1 cellular context compared by ENCODE assay signal in genomic region chr16:68113059-68113757, GRCh38.
TF ChIP-seq lines count a peak whose summit lies in the region.

No MANE protein-coding gene starts in this region.

TF ChIP-seq in HepG2, 621 proteins besides CTCF, POLR2A, EP300 and RAD21 (continued from another document and continues in another):
- no peak for TF ChIP-seq CSRNP2 (CRISPR knock-in tag; conservative IDR thresholded peaks at IDR 0.05; ENCODE audit: low read depth)
- TF ChIP-seq KDM5B (CRISPR knock-in tag; IDR thresholded peaks at IDR 0.05; ENCODE audit: borderline replicate concordance), result no peak
- peak; percentile 88 for TF ChIP-seq MED1 (CRISPR knock-in tag; IDR thresholded peaks at IDR 0.05)
- TF ChIP-seq, protein P1, sequence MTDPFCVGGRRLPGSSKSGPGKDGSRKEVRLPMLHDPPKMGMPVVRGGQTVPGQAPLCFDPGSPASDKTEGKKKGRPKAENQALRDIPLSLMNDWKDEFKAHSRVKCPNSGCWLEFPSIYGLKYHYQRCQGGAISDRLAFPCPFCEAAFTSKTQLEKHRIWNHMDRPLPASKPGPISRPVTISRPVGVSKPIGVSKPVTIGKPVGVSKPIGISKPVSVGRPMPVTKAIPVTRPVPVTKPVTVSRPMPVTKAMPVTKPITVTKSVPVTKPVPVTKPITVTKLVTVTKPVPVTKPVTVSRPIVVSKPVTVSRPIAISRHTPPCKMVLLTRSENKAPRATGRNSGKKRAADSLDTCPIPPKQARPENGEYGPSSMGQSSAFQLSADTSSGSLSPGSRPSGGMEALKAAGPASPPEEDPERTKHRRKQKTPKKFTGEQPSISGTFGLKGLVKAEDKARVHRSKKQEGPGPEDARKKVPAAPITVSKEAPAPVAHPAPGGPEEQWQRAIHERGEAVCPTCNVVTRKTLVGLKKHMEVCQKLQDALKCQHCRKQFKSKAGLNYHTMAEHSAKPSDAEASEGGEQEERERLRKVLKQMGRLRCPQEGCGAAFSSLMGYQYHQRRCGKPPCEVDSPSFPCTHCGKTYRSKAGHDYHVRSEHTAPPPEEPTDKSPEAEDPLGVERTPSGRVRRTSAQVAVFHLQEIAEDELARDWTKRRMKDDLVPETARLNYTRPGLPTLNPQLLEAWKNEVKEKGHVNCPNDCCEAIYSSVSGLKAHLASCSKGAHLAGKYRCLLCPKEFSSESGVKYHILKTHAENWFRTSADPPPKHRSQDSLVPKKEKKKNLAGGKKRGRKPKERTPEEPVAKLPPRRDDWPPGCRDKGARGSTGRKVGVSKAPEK (CRISPR knock-in tag; IDR thresholded peaks at IDR 0.05; ENCODE audit: borderline replicate concordance), result no peak
- no peak for TF ChIP-seq MXD3 (CRISPR knock-in tag; IDR thresholded peaks at IDR 0.05)
- peak; percentile 55; the same call in 1 of the 2 replicates for TF ChIP-seq ZBTB7A (CRISPR knock-in tag; IDR thresholded peaks at IDR 0.05)
- TF ChIP-seq ZNF615 (CRISPR knock-in tag; IDR thresholded peaks at IDR 0.05; ENCODE audit: borderline replicate concordance), result 0 out of 2 replicates have a peak, but pooled peaks have one; percentile 52
- TF ChIP-seq CHCHD3 (CRISPR knock-in tag; IDR thresholded peaks at IDR 0.05), result no peak
- TF ChIP-seq ZNF12 (CRISPR knock-in tag; IDR thresholded peaks at IDR 0.05), result peak; percentile 72; the same call in 1 of the 2 replicates
- peak; percentile 21; the same call in 1 of the 2 replicates for TF ChIP-seq HINFP (CRISPR knock-in tag; IDR thresholded peaks at IDR 0.05; ENCODE audit: low read depth)
- TF ChIP-seq REXO4 (CRISPR knock-in tag; IDR thresholded peaks at IDR 0.05; ENCODE audit: borderline replicate concordance), result no peak
- TF ChIP-seq HNRNPUL1 (IDR thresholded peaks at IDR 0.05; ENCODE audit: low read depth, low read length), result no peak
- 0 out of 2 replicates have a peak, but pooled peaks have one; percentile 31 for TF ChIP-seq ZKSCAN8 (CRISPR knock-in tag; IDR thresholded peaks at IDR 0.05; ENCODE audit: borderline replicate concordance)
- TF ChIP-seq ZFP37 (CRISPR knock-in tag; IDR thresholded peaks at IDR 0.05; ENCODE audit: borderline replicate concordance), result no peak
- no peak for TF ChIP-seq ZFP90 (CRISPR knock-in tag; IDR thresholded peaks at IDR 0.05; ENCODE audit: borderline replicate concordance)
- no peak for TF ChIP-seq ATM (IDR thresholded peaks at IDR 0.05; ENCODE audit: borderline replicate concordance)
- TF ChIP-seq, protein P2, sequence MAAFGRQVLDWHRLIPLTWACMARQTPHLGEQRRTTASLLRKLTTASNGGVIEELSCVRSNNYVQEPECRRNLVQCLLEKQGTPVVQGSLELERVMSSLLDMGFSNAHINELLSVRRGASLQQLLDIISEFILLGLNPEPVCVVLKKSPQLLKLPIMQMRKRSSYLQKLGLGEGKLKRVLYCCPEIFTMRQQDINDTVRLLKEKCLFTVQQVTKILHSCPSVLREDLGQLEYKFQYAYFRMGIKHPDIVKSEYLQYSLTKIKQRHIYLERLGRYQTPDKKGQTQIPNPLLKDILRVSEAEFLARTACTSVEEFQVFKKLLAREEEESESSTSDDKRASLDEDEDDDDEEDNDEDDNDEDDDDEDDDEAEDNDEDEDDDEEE (CRISPR knock-in tag; IDR thresholded peaks at IDR 0.05), result no peak
- no peak for TF ChIP-seq NPAS2 (CRISPR knock-in tag; IDR thresholded peaks at IDR 0.05; ENCODE audit: borderline replicate concordance)
- peak; percentile 76 for TF ChIP-seq GATAD1 (CRISPR knock-in tag; IDR thresholded peaks at IDR 0.05)
- no peak for TF ChIP-seq SP1 (IDR thresholded peaks at IDR 0.05)
- TF ChIP-seq SP1 (CRISPR knock-in tag; IDR thresholded peaks at IDR 0.05), result no peak
- TF ChIP-seq ZNF547 (CRISPR knock-in tag; IDR thresholded peaks at IDR 0.05), result no peak
- TF ChIP-seq BHLHE40 (IDR thresholded peaks at IDR 0.05; ENCODE audit: low read length), result 0 out of 2 replicates have a peak, but pooled peaks have one; percentile 7
- peak; percentile 97 for TF ChIP-seq SMAD3 (CRISPR knock-in tag; IDR thresholded peaks at IDR 0.05)
- peak; percentile 81; the same call in 1 of the 2 replicates for TF ChIP-seq LCORL (IDR thresholded peaks at IDR 0.05)
- TF ChIP-seq LCORL (CRISPR knock-in tag; IDR thresholded peaks at IDR 0.05), result peak; percentile 76
- TF ChIP-seq NR2C2 (CRISPR knock-in tag; IDR thresholded peaks at IDR 0.05; ENCODE audit: borderline replicate concordance), result peak; percentile 48; the same call in 1 of the 2 replicates
- no peak for TF ChIP-seq EZH2 (conservative IDR thresholded peaks at IDR 0.05; ENCODE audit: low read depth, low read length)
- TF ChIP-seq REL (CRISPR knock-in tag; conservative IDR thresholded peaks at IDR 0.05), result no peak
- TF ChIP-seq, protein P3, sequence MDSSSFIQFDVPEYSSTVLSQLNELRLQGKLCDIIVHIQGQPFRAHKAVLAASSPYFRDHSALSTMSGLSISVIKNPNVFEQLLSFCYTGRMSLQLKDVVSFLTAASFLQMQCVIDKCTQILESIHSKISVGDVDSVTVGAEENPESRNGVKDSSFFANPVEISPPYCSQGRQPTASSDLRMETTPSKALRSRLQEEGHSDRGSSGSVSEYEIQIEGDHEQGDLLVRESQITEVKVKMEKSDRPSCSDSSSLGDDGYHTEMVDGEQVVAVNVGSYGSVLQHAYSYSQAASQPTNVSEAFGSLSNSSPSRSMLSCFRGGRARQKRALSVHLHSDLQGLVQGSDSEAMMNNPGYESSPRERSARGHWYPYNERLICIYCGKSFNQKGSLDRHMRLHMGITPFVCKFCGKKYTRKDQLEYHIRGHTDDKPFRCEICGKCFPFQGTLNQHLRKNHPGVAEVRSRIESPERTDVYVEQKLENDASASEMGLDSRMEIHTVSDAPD (CRISPR knock-in tag; IDR thresholded peaks at IDR 0.05), result no peak; the same call in 1 of the 2 replicates
- no peak for TF ChIP-seq ETV6 (CRISPR knock-in tag; conservative IDR thresholded peaks at IDR 0.05)
- no peak for TF ChIP-seq ZNF75D (CRISPR knock-in tag; IDR thresholded peaks at IDR 0.05; ENCODE audit: borderline replicate concordance)
- TF ChIP-seq, protein P4, sequence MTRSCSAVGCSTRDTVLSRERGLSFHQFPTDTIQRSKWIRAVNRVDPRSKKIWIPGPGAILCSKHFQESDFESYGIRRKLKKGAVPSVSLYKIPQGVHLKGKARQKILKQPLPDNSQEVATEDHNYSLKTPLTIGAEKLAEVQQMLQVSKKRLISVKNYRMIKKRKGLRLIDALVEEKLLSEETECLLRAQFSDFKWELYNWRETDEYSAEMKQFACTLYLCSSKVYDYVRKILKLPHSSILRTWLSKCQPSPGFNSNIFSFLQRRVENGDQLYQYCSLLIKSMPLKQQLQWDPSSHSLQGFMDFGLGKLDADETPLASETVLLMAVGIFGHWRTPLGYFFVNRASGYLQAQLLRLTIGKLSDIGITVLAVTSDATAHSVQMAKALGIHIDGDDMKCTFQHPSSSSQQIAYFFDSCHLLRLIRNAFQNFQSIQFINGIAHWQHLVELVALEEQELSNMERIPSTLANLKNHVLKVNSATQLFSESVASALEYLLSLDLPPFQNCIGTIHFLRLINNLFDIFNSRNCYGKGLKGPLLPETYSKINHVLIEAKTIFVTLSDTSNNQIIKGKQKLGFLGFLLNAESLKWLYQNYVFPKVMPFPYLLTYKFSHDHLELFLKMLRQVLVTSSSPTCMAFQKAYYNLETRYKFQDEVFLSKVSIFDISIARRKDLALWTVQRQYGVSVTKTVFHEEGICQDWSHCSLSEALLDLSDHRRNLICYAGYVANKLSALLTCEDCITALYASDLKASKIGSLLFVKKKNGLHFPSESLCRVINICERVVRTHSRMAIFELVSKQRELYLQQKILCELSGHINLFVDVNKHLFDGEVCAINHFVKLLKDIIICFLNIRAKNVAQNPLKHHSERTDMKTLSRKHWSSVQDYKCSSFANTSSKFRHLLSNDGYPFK (CRISPR knock-in tag; IDR thresholded peaks at IDR 0.05; ENCODE audit: borderline replicate concordance), result no peak; the same call in 1 of the 2 replicates
- no peak for TF ChIP-seq ZUFSP (CRISPR knock-in tag; IDR thresholded peaks at IDR 0.05; ENCODE audit: borderline replicate concordance)
- TF ChIP-seq MYC (CRISPR knock-in tag; IDR thresholded peaks at IDR 0.05; ENCODE audit: borderline replicate concordance), result no peak
- TF ChIP-seq MIER2 (CRISPR knock-in tag; IDR thresholded peaks at IDR 0.05), result peak; percentile 67; the same call in 1 of the 2 replicates
- no peak for TF ChIP-seq GMEB2 (CRISPR knock-in tag; IDR thresholded peaks at IDR 0.05; ENCODE audit: low read depth)
- no peak; the same call in 1 of the 2 replicates for TF ChIP-seq SMYD3 (CRISPR knock-in tag; IDR thresholded peaks at IDR 0.05)
- TF ChIP-seq, protein P5, sequence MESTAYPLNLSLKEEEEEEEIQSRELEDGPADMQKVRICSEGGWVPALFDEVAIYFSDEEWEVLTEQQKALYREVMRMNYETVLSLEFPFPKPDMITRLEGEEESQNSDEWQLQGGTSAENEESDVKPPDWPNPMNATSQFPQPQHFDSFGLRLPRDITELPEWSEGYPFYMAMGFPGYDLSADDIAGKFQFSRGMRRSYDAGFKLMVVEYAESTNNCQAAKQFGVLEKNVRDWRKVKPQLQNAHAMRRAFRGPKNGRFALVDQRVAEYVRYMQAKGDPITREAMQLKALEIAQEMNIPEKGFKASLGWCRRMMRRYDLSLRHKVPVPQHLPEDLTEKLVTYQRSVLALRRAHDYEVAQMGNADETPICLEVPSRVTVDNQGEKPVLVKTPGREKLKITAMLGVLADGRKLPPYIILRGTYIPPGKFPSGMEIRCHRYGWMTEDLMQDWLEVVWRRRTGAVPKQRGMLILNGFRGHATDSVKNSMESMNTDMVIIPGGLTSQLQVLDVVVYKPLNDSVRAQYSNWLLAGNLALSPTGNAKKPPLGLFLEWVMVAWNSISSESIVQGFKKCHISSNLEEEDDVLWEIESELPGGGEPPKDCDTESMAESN (CRISPR knock-in tag; conservative IDR thresholded peaks at IDR 0.05), result peak; percentile 71; the same call in 1 of the 2 replicates
- no peak for TF ChIP-seq ZNF773 (CRISPR knock-in tag; IDR thresholded peaks at IDR 0.05; ENCODE audit: borderline replicate concordance)
